In the genomic region with DNA sequence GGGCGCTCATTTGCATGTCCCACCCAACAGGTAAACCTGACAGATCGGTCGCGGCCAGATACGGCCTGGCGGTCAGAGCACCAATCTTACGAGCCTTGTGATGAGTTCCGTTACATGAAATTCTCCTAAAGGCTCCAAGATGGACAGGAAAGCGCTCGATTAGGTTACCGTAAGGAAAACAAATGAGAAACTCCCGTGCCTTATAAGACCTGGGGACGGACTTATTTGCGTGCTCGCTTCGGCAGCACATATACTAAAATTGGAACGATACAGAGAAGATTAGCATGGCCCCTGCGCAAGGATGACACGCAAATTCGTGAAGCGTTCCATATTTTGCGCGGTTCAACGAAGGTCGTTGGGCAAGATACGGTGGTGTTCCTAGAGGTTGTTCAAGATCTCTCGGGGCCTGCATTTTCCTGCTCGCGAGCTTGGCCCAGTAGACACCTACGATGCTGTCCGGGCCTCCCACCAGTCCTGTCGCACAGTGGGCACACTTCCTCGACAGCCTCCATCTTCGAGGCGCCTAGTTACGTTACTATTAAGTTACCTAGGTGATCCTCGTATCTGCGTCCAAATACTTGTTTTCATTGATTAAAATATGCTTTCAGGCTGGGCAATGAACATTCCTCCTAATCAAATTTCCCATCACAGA, we compare ENCODE assay signal across 8 cellular contexts. TPM values are rescaled to one million over a fixed set of nuclear protein-coding genes. Genes with fewer than 3 reads are reported as not detected.
A peak's percentile ranks its signal among the peaks of the same experiment; 100 is the strongest.
DNase-seq lines count a peak whose midpoint lies in the region; ATAC-seq and TF ChIP-seq lines count a peak whose summit lies in the region.

A gene (plus strand): TSS at position 230 of the 652 bp plus-strand sequence.

- no peak within 1 kb of the TSS for H2AK5ac ChIP-seq in mesendoderm (ENCODE audit: low read length)

- POLR2A ChIA-PET in CD8-positive, alpha-beta T cell (lab: Charles Lee): interaction anchor here (1.9 to 2.6 kb wide), 2 partner anchors 125 to 128 kb away, joined by 7 to 18 read pairs; a partner anchor contains a TSS

- no peaks in the 10 kb centered on the region for H3K9me3 Mint-ChIP-seq in CD8-positive, alpha-beta T cell
- no peaks in the 10 kb centered on the region for H3K9me3 Mint-ChIP-seq in dendritic cell treated with granulocyte-macrophage colony-stimulating factor and Interleukin-4, amounts not matched to agents 40 ng/mL and 50 ng/mL, for 4 days

- peak within 1 kb of the TSS; percentile 93 for H3K4me2 ChIP-seq in Loucy (ENCODE audit: low read depth, low read length, poor library complexity, severe bottlenecking)
- peak within 1 kb of the TSS; percentile 84 for H3K4me2 ChIP-seq in mesendoderm (ENCODE audit: low read length)

- peak within 1 kb of the TSS; percentile 100 for H3K27ac ChIP-seq in CD8-positive, alpha-beta T cell (ENCODE audit: low read depth, low read length)
- H3K27ac ChIP-seq in mesendoderm (ENCODE audit: low read depth, low read length): peak within 1 kb of the TSS; percentile 51
- peak within 1 kb of the TSS; percentile 79 for H3K27ac ChIP-seq in subcutaneous abdominal adipose tissue (ENCODE audit: low read depth, low read length)

- H3K79me2 ChIP-seq in Loucy (ENCODE audit: insufficient read depth, low read length): no peaks in the 10 kb centered on the region
- H3K79me2 ChIP-seq in mesendoderm (ENCODE audit: control insufficient read depth, insufficient read depth, low read length): no peaks in the 10 kb centered on the region

- intact Hi-C loops in CD8-positive, alpha-beta T cell (cut with DNase I, micrococcal nuclease): loop anchor here (2.0 to 5.0 kb wide), 8 partner anchors 50 to 1580 kb away; a partner anchor contains a TSS
- intact Hi-C loops in dendritic cell treated with granulocyte-macrophage colony-stimulating factor and Interleukin-4, amounts not matched to agents 40 ng/mL and 50 ng/mL, for 4 days (cut with micrococcal nuclease): loop anchor here (5.0 to 10.0 kb wide), 2 partner anchors 125 to 157 kb away; a partner anchor contains a TSS

- no peak within 1 kb of the TSS for H2BK120ac ChIP-seq in mesendoderm (ENCODE audit: low read depth, low read length)

- H3K27me3 Mint-ChIP-seq in CD8-positive, alpha-beta T cell (ENCODE audit: low read depth): peaks cover 2% of the 10 kb centered on the region
- H3K27me3 Mint-ChIP-seq in dendritic cell treated with granulocyte-macrophage colony-stimulating factor and Interleukin-4, amounts not matched to agents 40 ng/mL and 50 ng/mL, for 4 days: peaks cover 54% of the 10 kb centered on the region

- peaks cover 29% of the 10 kb centered on the region for H3K4me1 Mint-ChIP-seq in CD8-positive, alpha-beta T cell (ENCODE audit: low read depth)
- peaks cover 44% of the 10 kb centered on the region for H3K4me1 Mint-ChIP-seq in dendritic cell treated with granulocyte-macrophage colony-stimulating factor and Interleukin-4, amounts not matched to agents 40 ng/mL and 50 ng/mL, for 4 days (ENCODE audit: low read depth)

- peak within 1 kb of the TSS; percentile 90 for H3K4me3 Mint-ChIP-seq in CD8-positive, alpha-beta T cell
- H3K4me3 Mint-ChIP-seq in dendritic cell treated with granulocyte-macrophage colony-stimulating factor and Interleukin-4, amounts not matched to agents 40 ng/mL and 50 ng/mL, for 4 days: peak within 1 kb of the TSS; percentile 75

- peaks cover 20% of the 10 kb centered on the region for H3K4me1 ChIP-seq in CD8-positive, alpha-beta T cell (ENCODE audit: insufficient read depth, low read length)
- H3K4me1 ChIP-seq in Loucy (ENCODE audit: insufficient read depth, low read length, poor library complexity, severe bottlenecking) (peaks cover 20% of the 10 kb centered on the region), mesendoderm (ENCODE audit: control insufficient read depth, low read depth, low read length) (no peaks in the 10 kb centered on the region), subcutaneous abdominal adipose tissue (ENCODE audit: control insufficient read depth in 5 of 5, insufficient read depth in 5 of 5, low read length in 5 of 5) (peaks cover 3 to 38% (median 33%) of the 10 kb centered on the region in 5 donors)

- H3K18ac ChIP-seq in mesendoderm (ENCODE audit: low read length): no peak within 1 kb of the TSS

- peak within 1 kb of the TSS; percentile 86 for H3K56ac ChIP-seq in mesendoderm (ENCODE audit: low read length)

- H2AFZ ChIP-seq in Loucy (ENCODE audit: low read length): peak within 1 kb of the TSS; percentile 90

- H4K20me1 ChIP-seq in Loucy (ENCODE audit: insufficient read depth, low read length, poor library complexity, severe bottlenecking): no peaks in the 10 kb centered on the region

- H2BK15ac ChIP-seq in mesendoderm (replicated peaks; ENCODE audit: low read depth): no peak within 1 kb of the TSS

- no peak within 1 kb of the TSS for H4K8ac ChIP-seq in mesendoderm (ENCODE audit: low read depth, low read length)

- peak in 4 of 7 experiments; percentile 4 to 75 (median 25) for DNase-seq in CD8-positive, alpha-beta T cell
- DNase-seq in T-helper 2 cell: peak in 4 of 5 experiments; percentile 6 to 51 (median 32)
- DNase-seq in mesendoderm: peak; percentile 74
- DNase-seq in AG08395 (ENCODE audit: low spot score): no peak

- H3K27me3 ChIP-seq in CD8-positive, alpha-beta T cell (ENCODE audit: insufficient read depth, low read length): no peaks in the 10 kb centered on the region
- H3K27me3 ChIP-seq in Loucy (ENCODE audit: insufficient read depth, low read length, poor library complexity, severe bottlenecking): no peaks in the 10 kb centered on the region
- no peaks in the 10 kb centered on the region for H3K27me3 ChIP-seq in mesendoderm (ENCODE audit: insufficient read depth, low read length, poor library complexity)
- no peaks in the 10 kb centered on the region for H3K27me3 ChIP-seq in subcutaneous abdominal adipose tissue (ENCODE audit: control insufficient read depth in 5 of 5, insufficient read depth in 4 of 5, low read length in 5 of 5)

- H3K79me1 ChIP-seq in mesendoderm (ENCODE audit: low read length): no peaks in the 10 kb centered on the region

- H3K9ac ChIP-seq in Loucy (ENCODE audit: low read depth, low read length, poor library complexity, severe bottlenecking): peak within 1 kb of the TSS; percentile 77
- H3K9ac ChIP-seq in mesendoderm (ENCODE audit: low read length): peak within 1 kb of the TSS; percentile 70
- H3K9ac ChIP-seq in subcutaneous abdominal adipose tissue (ENCODE audit: low read length in 5 of 5): peak within 1 kb of the TSS; percentile 12 to 90 (median 84)

- H2BK5ac ChIP-seq in mesendoderm (ENCODE audit: low read length): no peak within 1 kb of the TSS

- TF ChIP-seq CTCF in CD8-positive, alpha-beta T cell (IDR thresholded peaks at IDR 0.05): no peak
- no peak for TF ChIP-seq CTCF in Loucy (conservative IDR thresholded peaks at IDR 0.05; ENCODE audit: low read length)

- peak within 1 kb of the TSS; percentile 92 for H3K4me3 ChIP-seq in CD8-positive, alpha-beta T cell (ENCODE audit: low read depth, low read length)
- H3K4me3 ChIP-seq in Loucy (ENCODE audit: low read length, poor library complexity, severe bottlenecking) (peak within 1 kb of the TSS; percentile 95), mesendoderm (ENCODE audit: low read length) (peak within 1 kb of the TSS; percentile 78), subcutaneous abdominal adipose tissue (ENCODE audit: low read depth in 1 of 5, low read length in 5 of 5) (peak within 1 kb of the TSS; percentile 92 to 98 (median 96))

- H3K9me2 ChIP-seq in Loucy (replicated peaks; ENCODE audit: low read depth, low read length): no peaks in the 10 kb centered on the region

- peak within 1 kb of the TSS; percentile 100 for H3K27ac Mint-ChIP-seq in CD8-positive, alpha-beta T cell
- H3K27ac Mint-ChIP-seq in dendritic cell treated with granulocyte-macrophage colony-stimulating factor and Interleukin-4, amounts not matched to agents 40 ng/mL and 50 ng/mL, for 4 days: peak within 1 kb of the TSS; percentile 61

- no peaks in the 10 kb centered on the region for H3K36me3 ChIP-seq in CD8-positive, alpha-beta T cell (ENCODE audit: insufficient read depth, low read length)
- H3K36me3 ChIP-seq in Loucy (ENCODE audit: insufficient read depth, low read length) (no peaks in the 10 kb centered on the region), mesendoderm (ENCODE audit: control insufficient read depth, insufficient read depth, low read length) (no peaks in the 10 kb centered on the region), subcutaneous abdominal adipose tissue (ENCODE audit: control insufficient read depth in 5 of 5, insufficient read depth in 5 of 5, low read length in 5 of 5) (no peaks in the 10 kb centered on the region)

- no peak within 1 kb of the TSS for H3K4ac ChIP-seq in mesendoderm (ENCODE audit: low read depth, low read length)

- peak; percentile 23 for ATAC-seq in CD8-positive, alpha-beta T cell
- no peak for ATAC-seq in HG03095 (IDR thresholded peaks at IDR 0.05; ENCODE audit: unreplicated experiment)

- CTCF ChIA-PET in CD8-positive, alpha-beta T cell (lab: Charles Lee): interaction anchor here (0.9 to 1.9 kb wide), 2 partner anchors 53 to 128 kb away, joined by 3 to 4 read pairs; no protein-coding TSS in a partner anchor

- WGBS in mesendoderm (ENCODE audit: extremely low coverage, insufficient coverage, low lambda C conversion rate): no CpG with 5 or more reads among the region's 38 CpGs

- no peak within 1 kb of the TSS for H4K5ac ChIP-seq in mesendoderm (ENCODE audit: low read length)

- no peaks in the 10 kb centered on the region for H3F3A ChIP-seq in Loucy (ENCODE audit: low read depth)

- H3K23ac ChIP-seq in mesendoderm (ENCODE audit: low read length): no peak within 1 kb of the TSS

- H3K36me3 Mint-ChIP-seq in CD8-positive, alpha-beta T cell: peaks cover 18% of the 10 kb centered on the region
- no peaks in the 10 kb centered on the region for H3K36me3 Mint-ChIP-seq in dendritic cell treated with granulocyte-macrophage colony-stimulating factor and Interleukin-4, amounts not matched to agents 40 ng/mL and 50 ng/mL, for 4 days (ENCODE audit: low read depth)

- no peaks in the 10 kb centered on the region for H3K9me3 ChIP-seq in CD8-positive, alpha-beta T cell (ENCODE audit: low read length)
- H3K9me3 ChIP-seq in Loucy (ENCODE audit: insufficient read depth, low read depth, low read length) (no peaks in the 10 kb centered on the region), subcutaneous abdominal adipose tissue (ENCODE audit: control insufficient read depth in 5 of 5, low read length in 5 of 5) (no peaks in the 10 kb centered on the region)

RNA-seq across cellular contexts. Expression of the gene that starts here (rescaled TPM):
- total RNA-seq in CD8-positive, alpha-beta T cell: not detected
- not detected for polyA plus RNA-seq in mesendoderm (2013, experiment 1 of 2)
- not detected for polyA plus RNA-seq in mesendoderm (2013, experiment 2 of 2)

Comparison
In these comparisons a context has a peak if more than half of its experiments do, and no peak if none do; other contexts are left out.
1. Peak in DNase-seq, ATAC-seq, H3K4me3 ChIP-seq and H3K27ac ChIP-seq in CD8-positive, alpha-beta T cell; RNA of the gene not detected or under 1 TPM.